Comparison of ENCODE assay signal across 24 cellular contexts in the genomic region with DNA sequence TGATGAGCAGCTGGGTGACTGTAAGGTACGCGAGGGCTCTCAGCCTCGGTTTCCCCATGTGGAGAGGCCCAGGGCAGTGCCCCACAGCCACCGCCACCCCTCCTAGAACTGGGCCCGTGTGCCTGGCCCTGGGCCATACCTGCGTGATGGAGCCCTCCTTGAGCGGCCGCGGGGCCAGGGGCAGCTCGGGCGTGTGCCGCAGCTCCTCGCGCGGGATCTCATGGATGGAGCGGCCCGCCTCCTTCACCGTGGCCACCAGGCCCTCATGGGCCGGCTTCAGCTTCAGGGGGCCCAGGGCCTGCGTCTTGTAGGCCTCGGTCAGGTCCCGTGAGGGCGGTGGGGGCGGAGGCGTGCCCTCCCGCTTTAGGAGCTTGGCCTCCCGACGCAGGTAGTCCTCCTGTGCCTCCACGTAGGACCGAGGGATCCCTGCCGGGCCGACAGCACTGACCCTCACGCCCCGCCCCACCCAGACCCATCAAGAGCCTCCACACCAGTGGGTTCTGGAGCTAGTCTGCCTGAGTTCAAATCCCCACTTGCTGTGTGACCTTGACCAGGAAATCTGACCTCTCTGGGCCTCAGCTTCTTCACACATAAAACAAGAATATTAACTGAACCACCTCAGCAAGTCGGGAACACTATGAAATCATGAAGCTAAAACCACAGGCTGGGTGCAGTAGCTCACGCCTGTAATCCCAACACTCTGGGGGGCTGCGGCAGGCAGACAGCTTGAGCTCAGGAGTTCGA. TPM values are rescaled to one million over a fixed set of nuclear protein-coding genes. Genes with fewer than 3 reads are reported as not detected.
DNase-seq lines count a peak whose midpoint lies in the region; ATAC-seq, FAIRE-seq and TF ChIP-seq lines count a peak whose summit lies in the region.
"Had no signal": no experiment of that assay in that cellular context is flagged by ENCODE, and none has a peak within 500 bp of the region (broad histone marks: within the 10 kb centered on the region; RNA-seq: fewer than 3 reads in every experiment).

No MANE protein-coding gene starts in this region.

- H3K14ac ChIP-seq in neuronal stem cell (ENCODE audit: low read length): no peak overlapping the region

- BruUV-seq in K562 (replicated peaks; lab: Mats Ljungman, UMichigan): no TSS peak

- POLR2A ChIA-PET in A549 (lab: Yijun Ruan, JAX): no interaction called here
- POLR2A ChIA-PET in K562 (lab: Yijun Ruan, JAX): interaction anchor here (0.6 to 1.0 kb wide), 3 partner anchors 16 to 345 kb away, joined by 3 to 5 read pairs (median 5); no protein-coding TSS in a partner anchor

- H3K4ac ChIP-seq in neuronal stem cell (ENCODE audit: low read length): no peak overlapping the region

- no peak overlapping the region for H2BK120ac ChIP-seq in neuronal stem cell (ENCODE audit: low read depth, low read length)

- H3K9me1 ChIP-seq in K562 (ENCODE audit: control insufficient read depth, insufficient read depth, low read length): no peaks in the 10 kb centered on the region

- no peak for FAIRE-seq in A549 (lab: Jason Lieb, UNC)
- no peak for FAIRE-seq in K562 (lab: Jason Lieb, UNC)
- FAIRE-seq: D721Med, GM19239, H54, HTR-8/SVneo had no signal

- WGBS in A549 (ENCODE audit: missing lambda C conversion rate): 93% methylated on average over 25 of the region's 38 CpGs
- 89% methylated on average over 13 of the region's 38 CpGs for WGBS in K562 (ENCODE audit: insufficient coverage, low coverage, missing lambda C conversion rate)
- WGBS in neuronal stem cell (ENCODE audit: extremely low coverage in 2 of 2, insufficient read length in 2 of 2, insufficient replicate concordance in 1 of 2), 2 donors: no CpG with 5 or more reads among the region's 38 CpGs

- peak overlapping the region; percentile 16 for H3K23ac ChIP-seq in neuronal stem cell (ENCODE audit: low read depth, low read length, poor library complexity)

- H4K91ac ChIP-seq in neuronal stem cell (ENCODE audit: low read depth, low read length, poor library complexity): no peak overlapping the region

- peak overlapping the region; percentile 22 for H2BK5ac ChIP-seq in neuronal stem cell (ENCODE audit: low read length)

- H3K79me1 ChIP-seq in neuronal stem cell (ENCODE audit: low read depth, low read length): peaks cover 16% of the 10 kb centered on the region

- ATAC-seq in A549 (no peak), K562 (no peak), GM21619 (IDR thresholded peaks at IDR 0.05; ENCODE audit: unreplicated experiment) (no peak), GM18858 (IDR thresholded peaks at IDR 0.05; ENCODE audit: unreplicated experiment) (no peak)

- no peaks in the 10 kb centered on the region; the same call in 1 of the 2 replicates for H4K20me1 ChIP-seq in K562 (replicated peaks; ENCODE audit: control insufficient read depth, insufficient read depth, low read length)

- H2BK12ac ChIP-seq in neuronal stem cell (ENCODE audit: low read length): no peak overlapping the region

- H3K9ac ChIP-seq in K562 (ENCODE audit: insufficient read depth in 1 of 2, low read depth in 2 of 2, low read length in 2 of 2): no peak overlapping the region
- H3K9ac ChIP-seq in neuronal stem cell (ENCODE audit: low read depth, low read length, poor library complexity): no peak overlapping the region
- H3K9ac ChIP-seq: GM23248, KMS-11 had no signal

- in situ Hi-C loops in K562 (cut with MboI): no loop called here

- no peak overlapping the region for H3K4me3 ChIP-seq in A549
- H3K4me3 ChIP-seq in HL-60 (replicated peaks; ENCODE audit: insufficient read depth, low read length): no peak overlapping the region
- H3K4me3 ChIP-seq in K562: no peak overlapping the region
- H3K4me3 ChIP-seq in neuronal stem cell (ENCODE audit: low read length in 2 of 2): no peak overlapping the region
- H3K4me3 ChIP-seq: GM23248 had no signal

- TF ChIP-seq RAD21 in A549 (conservative IDR thresholded peaks at IDR 0.05 in 1 of 2, IDR thresholded peaks at IDR 0.05 in 1 of 2) (no peak), K562 (CRISPR knock-in tag; conservative IDR thresholded peaks at IDR 0.05 in 1 of 2, IDR thresholded peaks at IDR 0.05 in 1 of 2) (no peak)

- H4K8ac ChIP-seq in neuronal stem cell (ENCODE audit: low read depth, low read length): no peak overlapping the region

- H3K9me3 ChIP-seq in A549: no peaks in the 10 kb centered on the region
- no peaks in the 10 kb centered on the region for H3K9me3 ChIP-seq in K562 (replicated peaks; ENCODE audit: control insufficient read depth, insufficient read depth, low read depth, low read length)
- H3K9me3 ChIP-seq in neuronal stem cell (replicated peaks in 1 of 2; ENCODE audit: control insufficient read depth in 2 of 2, insufficient read depth in 1 of 2, low read depth in 1 of 2, low read length in 2 of 2): peaks cover 0 to 3% of the 10 kb centered on the region in 2 donors
- H3K9me3 ChIP-seq: BE2C, Caco-2 had no signal

- H2BK15ac ChIP-seq in neuronal stem cell (ENCODE audit: low read length): no peak overlapping the region

- no peak for TF ChIP-seq POLR2A in A549 (IDR thresholded peaks at IDR 0.05; ENCODE audit: low read length)
- no peak for TF ChIP-seq POLR2A in K562 (conservative IDR thresholded peaks at IDR 0.05)

- H3K18ac ChIP-seq in neuronal stem cell (ENCODE audit: low read length): no peak overlapping the region

- TF ChIP-seq EP300 in A549 (IDR thresholded peaks at IDR 0.05) (no peak), K562 (IDR thresholded peaks at IDR 0.05; ENCODE audit: low read length) (no peak)

- CTCF ChIA-PET in A549 (lab: Yijun Ruan, JAX): interaction anchor here (0.5 to 2.8 kb wide), 14 partner anchors 10 to 423 kb away, joined by 3 to 11 read pairs (median 4); no protein-coding TSS in a partner anchor
- CTCF ChIA-PET in K562 (lab: Yijun Ruan, JAX; ENCODE audit: low intra/inter-chr PET ratio): no interaction called here

- H3K27ac ChIP-seq in A549 (no peak overlapping the region), HL-60 (replicated peaks) (peak overlapping the region; percentile 43), K562 (ENCODE audit: extremely low read depth, low read depth, low read length) (no peak overlapping the region), neuronal stem cell (replicated peaks; ENCODE audit: low read length) (no peak overlapping the region)
- H3K27ac ChIP-seq: C4-2B, GM23248, KMS-11 had no signal

- H3K4me2 ChIP-seq in A549 (no peak overlapping the region), K562 (ENCODE audit: insufficient read depth, low read length) (no peak overlapping the region), neuronal stem cell (ENCODE audit: insufficient read depth, low read length, poor library complexity, severe bottlenecking) (no peak overlapping the region)
- H3K4me2 ChIP-seq: KMS-11 had no signal

- intact Hi-C loops in K562 (cut with micrococcal nuclease): no loop called here

- no peaks in the 10 kb centered on the region for H3K79me2 ChIP-seq in K562 (ENCODE audit: control insufficient read depth, insufficient read depth, low read length)

- H3K36me3 ChIP-seq in K562 (ENCODE audit: control insufficient read depth, insufficient read depth, low read length) (peaks cover 71% of the 10 kb centered on the region; the same call in 2 of the 3 replicates), neuronal stem cell (replicated peaks in 1 of 2; ENCODE audit: control insufficient read depth in 2 of 2, insufficient read depth in 2 of 2, low read length in 2 of 2) (peaks cover 54 to 80% of the 10 kb centered on the region in 2 donors)

- no peak overlapping the region for H2AFZ ChIP-seq in K562 (ENCODE audit: low read depth, low read length)
- no peak overlapping the region for H2AFZ ChIP-seq in neuronal stem cell (ENCODE audit: low read length)
- H2AFZ ChIP-seq: GM23248 had no signal

- H3K4me1 ChIP-seq in A549: no peaks in the 10 kb centered on the region
- H3K4me1 ChIP-seq in K562 (replicated peaks in 1 of 2; ENCODE audit: control insufficient read depth in 2 of 2, insufficient read depth in 2 of 2, low read length in 2 of 2): no peaks in the 10 kb centered on the region; a peak in 2 of 5 replicates
- peaks cover 0 to 3% of the 10 kb centered on the region in 2 donors for H3K4me1 ChIP-seq in neuronal stem cell (ENCODE audit: control insufficient read depth in 2 of 2, insufficient read depth in 1 of 2, low read depth in 1 of 2, low read length in 2 of 2)
- H3K4me1 ChIP-seq: BE2C, Caco-2 had no signal

- TF ChIP-seq CTCF in A549 (IDR thresholded peaks at IDR 0.05): no peak
- TF ChIP-seq CTCF in HL-60 (IDR thresholded peaks at IDR 0.05; ENCODE audit: insufficient read depth, low read length): no peak
- TF ChIP-seq CTCF in K562 (IDR thresholded peaks at IDR 0.05 in 2 of 3, conservative IDR thresholded peaks at IDR 0.05 in 1 of 3; ENCODE audit: insufficient read depth in 2 of 3, low read depth in 1 of 3, low read length in 3 of 3): no peak

- DNase-seq in A549 (ENCODE audit: low read depth in 1 of 2, low spot score in 1 of 2) (no peak), HL-60 (ENCODE audit: low read depth in 1 of 2, low spot score in 1 of 2) (no peak), K562 (ENCODE audit: extremely low read depth in 1 of 4, low spot score in 3 of 4) (no peak), neuronal stem cell (ENCODE audit: low spot score) (no peak), DMS 273 (lab: John Stamatoyannopoulos, UW; ENCODE audit: unreplicated experiment) (no peak)
- DNase-seq: ACHN; BE2C; Caco-2; CD4-positive, alpha-beta T cell; DMS153; DMS79; GF-D8; HCEC 1CT; HFFc6 had no signal

- H3K27me3 ChIP-seq in HL-60 (ENCODE audit: insufficient read depth, poor library complexity, severe bottlenecking): no peaks in the 10 kb centered on the region
- H3K27me3 ChIP-seq in K562 (ENCODE audit: control insufficient read depth in 2 of 2, insufficient read depth in 2 of 2, low read length in 2 of 2): no peaks in the 10 kb centered on the region
- no peaks in the 10 kb centered on the region for H3K27me3 ChIP-seq in neuronal stem cell (ENCODE audit: control insufficient read depth in 3 of 3, insufficient read depth in 3 of 3, low read depth in 1 of 3, low read length in 3 of 3)
- H3K27me3 ChIP-seq: BE2C had no signal

- H2AK5ac ChIP-seq in neuronal stem cell (ENCODE audit: low read depth, low read length): no peak overlapping the region

RNA-seq across cellular contexts. Expression of a gene that starts 51.7 kb away (rescaled TPM):
- polyA plus RNA-seq in A549 (2011; rRNA removed): 0.05 TPM in 1 of 2 replicates, not detected in the other
- 0.07 and 0.12 TPM in 2 replicates for polyA plus RNA-seq in A549 (2012; cell fraction: cytosol; rRNA removed)
- 0.05 and 0.10 TPM in 2 replicates for polyA plus RNA-seq in A549 (2012; cell fraction: nucleus; rRNA removed)
- not detected in 3 replicates for polyA plus RNA-seq in A549 (2017; fragmentation: RNase III; extraction: RNeasy Plus Mini Kit Qiagen cat#74134 plus additional on column Dnase treatment)
- not detected in 2 replicates for polyA minus RNA-seq in A549 (2011; rRNA and poly(A)+ RNA removed)
- not detected in 2 replicates for total RNA-seq in K562 (2011; cell fraction: chromatin; rRNA removed; ENCODE audit: low replicate concordance)
- not detected in 2 replicates for total RNA-seq in K562 (2011; cell fraction: nucleolus; rRNA removed)
- not detected in 2 replicates for total RNA-seq in K562 (2011; cell fraction: nucleoplasm; rRNA removed)
- total RNA-seq in K562 (2014; rRNA removed): not detected in 2 replicates
- total RNA-seq in K562 (2014; rRNA removed; fragmentation: Illumina TruSeq; extraction: Trizol): not detected in 2 replicates
- not detected in 2 replicates for total RNA-seq in K562 (2015; rRNA removed; fragmentation: Illumina TruSeq; extraction: Trizol)
- total RNA-seq in K562 (2021): not detected in 2 replicates
- not detected in 2 replicates for polyA plus RNA-seq in K562 (2011; rRNA removed)
- polyA plus RNA-seq in K562 (2011; cell fraction: cytosol; rRNA removed): not detected in 2 replicates
- not detected in 2 replicates for polyA plus RNA-seq in K562 (2011; cell fraction: nucleus; rRNA removed)
- polyA plus RNA-seq in K562 (2012): not detected in 2 replicates
- not detected in 2 replicates for polyA plus RNA-seq in K562 (2014; fragmentation: Illumina TruSeq; extraction: Trizol)
- not detected for polyA plus RNA-seq in K562 (2014; fragmentation: Nextera tagmentation; extraction: Ambion mirVana)
- not detected in 2 replicates for polyA plus RNA-seq in K562 (2014; rRNA removed)
- polyA minus RNA-seq in K562 (2011; rRNA and poly(A)+ RNA removed): not detected in 2 replicates
- not detected in 2 replicates for polyA minus RNA-seq in K562 (2011; cell fraction: cytosol; rRNA and poly(A)+ RNA removed)
- not detected in 2 replicates for polyA minus RNA-seq in K562 (2011; cell fraction: nucleus; rRNA and poly(A)+ RNA removed)
- polyA plus RNA-seq in neuronal stem cell (2013, experiment 1 of 2): 1.5 TPM
- polyA plus RNA-seq in neuronal stem cell (2013, experiment 2 of 2): 2.0 TPM
- total RNA-seq: A172; CD4-positive, alpha-beta T cell; HFFc6 had no signal
